Comparison of ENCODE assay signal across 36 cellular contexts in genomic region chr13:46771693-46772092, GRCh38. TPM values are rescaled to one million over a fixed set of nuclear protein-coding genes. Genes with fewer than 3 reads are reported as not detected.
DNase-seq lines count a peak whose midpoint lies in the region; ATAC-seq, FAIRE-seq and TF ChIP-seq lines count a peak whose summit lies in the region.
"Had no signal": no experiment of that assay in that cellular context is flagged by ENCODE, and none has a peak within 500 bp of the region (broad histone marks: within the 10 kb centered on the region; RNA-seq: fewer than 3 reads in every experiment).

No MANE protein-coding gene starts in this region.

- H3K27ac Mint-ChIP-seq in activated CD4-positive, alpha-beta memory T cell treated with anti-CD3 and anti-CD28 coated beads, Interleukin-2, amount 10 ng/mL, durations not matched to agents 7 days and 5 days = no peak overlapping the region
- H3K27ac Mint-ChIP-seq: B cell; CD14-positive monocyte; CD4-positive, alpha-beta T cell; CD4-positive, CD25-positive, alpha-beta regulatory T cell; CD8-positive, alpha-beta memory T cell; CD8-positive, alpha-beta T cell had no signal

- H2AFZ ChIP-seq in neural cell (ENCODE audit: low read depth, low read length) = no peak overlapping the region
- no peak overlapping the region for H2AFZ ChIP-seq in parathyroid adenoma

- no peaks in the 10 kb centered on the region for H3K27me3 Mint-ChIP-seq in activated CD4-positive, alpha-beta memory T cell treated with anti-CD3 and anti-CD28 coated beads, Interleukin-2, amount 10 ng/mL, durations not matched to agents 7 days and 5 days
- H3K27me3 Mint-ChIP-seq: B cell; CD4-positive, alpha-beta memory T cell; CD4-positive, alpha-beta T cell; CD4-positive, CD25-positive, alpha-beta regulatory T cell; CD8-positive, alpha-beta memory T cell had no signal

- POLR2A ChIA-PET in activated CD4-positive, alpha-beta memory T cell treated with anti-CD3 and anti-CD28 coated beads, Interleukin-2, amount 10 ng/mL, durations not matched to agents 7 days and 5 days (lab: Charles Lee) = no interaction called here

- H3K79me2 ChIP-seq in neural cell (replicated peaks; ENCODE audit: insufficient read depth, low read length) (no peaks in the 10 kb centered on the region), parathyroid adenoma (no peaks in the 10 kb centered on the region)

- H3K27me3 ChIP-seq in neural cell (ENCODE audit: insufficient read depth, low read depth, low read length) = no peaks in the 10 kb centered on the region
- H3K27me3 ChIP-seq in parathyroid adenoma (ENCODE audit: control insufficient read depth, insufficient read depth, low read length) = no peaks in the 10 kb centered on the region
- no peaks in the 10 kb centered on the region for H3K27me3 ChIP-seq in aorta (ENCODE audit: control insufficient read depth in 1 of 2, insufficient read depth in 2 of 2, low read length in 1 of 2)
- H3K27me3 ChIP-seq: BE2C; BLaER1; BLaER1 treated with 17β-estradiol and CSF1 and Interleukin-3, amounts not matched to agents 10 nM and 100 nM had no signal

- CTCF ChIA-PET in activated CD4-positive, alpha-beta memory T cell treated with anti-CD3 and anti-CD28 coated beads, Interleukin-2, amount 10 ng/mL, durations not matched to agents 7 days and 5 days (lab: Charles Lee) = no interaction called here

- H3K4me1 Mint-ChIP-seq in activated CD4-positive, alpha-beta memory T cell treated with anti-CD3 and anti-CD28 coated beads, Interleukin-2, amount 10 ng/mL, durations not matched to agents 7 days and 5 days = no peaks in the 10 kb centered on the region
- H3K4me1 Mint-ChIP-seq: B cell; CD14-positive monocyte; CD4-positive, alpha-beta memory T cell; CD8-positive, alpha-beta memory T cell had no signal

- no peak for TF ChIP-seq POLR2A in GM12891 (IDR thresholded peaks at IDR 0.05; ENCODE audit: low read depth, low read length)

- DNase-seq in D721Med (ENCODE audit: insufficient read length, low spot score) = no peak
- DNase-seq in GM12891 (ENCODE audit: insufficient read length, low spot score) = no peak
- no peak for DNase-seq in foreskin melanocyte
- no peak for DNase-seq in activated CD4-positive, alpha-beta memory T cell treated with anti-CD3 and anti-CD28 coated beads, Interleukin-2, amount 10 ng/mL, durations not matched to agents 7 days and 5 days
- DNase-seq in activated CD8-positive, alpha-beta memory T cell treated with anti-CD3 and anti-CD28 coated beads, Interleukin-2, amount 50 U/mL, for 48 hours = no peak
- no peak for DNase-seq in aorta
- DNase-seq: 8988T; ACHN; AML-193; BE2C; C1 segment of cervical spinal cord; Caco-2; Calu3; CD4-positive, alpha-beta memory T cell; CD4-positive, alpha-beta T cell; CD4-positive, CD25-positive, alpha-beta regulatory T cell; CD8-positive, alpha-beta memory T cell; CD8-positive, alpha-beta T cell; COR-L47; DMS 273 treated with DMSO at 0.1 percent for 48 hours; DMS153; DMS53; DMS79; DMS79 treated with DMSO at 0.1 percent for 48 hours; DND-41; EL had no signal

- no peak overlapping the region for H3K27ac ChIP-seq in neural cell (ENCODE audit: low read length)
- H3K27ac ChIP-seq in parathyroid adenoma = no peak overlapping the region
- no peak overlapping the region for H3K27ac ChIP-seq in aorta (ENCODE audit: low read depth in 1 of 2, low read length in 2 of 2)
- H3K27ac ChIP-seq: 22Rv1; A549; BLaER1; BLaER1 treated with 17β-estradiol and CSF1 and Interleukin-3, amounts not matched to agents 10 nM and 100 nM; C4-2B had no signal

- ATAC-seq in aorta (ENCODE audit: low FRiP score) = no peak
- ATAC-seq: A549; CD8-positive, alpha-beta T cell had no signal

- H3K4me3 ChIP-seq in neural cell (ENCODE audit: low read length) (no peak overlapping the region), parathyroid adenoma (ENCODE audit: low read depth, low read length) (peak overlapping the region; percentile 23), aorta (ENCODE audit: low read length in 2 of 2) (no peak overlapping the region)
- H3K4me3 ChIP-seq: A549; BLaER1; BLaER1 treated with 17β-estradiol and CSF1 and Interleukin-3, amounts not matched to agents 10 nM and 100 nM had no signal

- H3K9me2 ChIP-seq in neural cell (ENCODE audit: insufficient read depth, low read length) = no peaks in the 10 kb centered on the region

- intact Hi-C loops in aorta (cut with DNase I) = loop anchor here in 1 of 2 donors (10.0 kb wide), 1 partner anchor 123 kb away; the partner anchor contains the start of gene HTR2A

- H3K36me3 Mint-ChIP-seq in activated CD4-positive, alpha-beta memory T cell treated with anti-CD3 and anti-CD28 coated beads, Interleukin-2, amount 10 ng/mL, durations not matched to agents 7 days and 5 days (ENCODE audit: low read depth) = peaks cover 54% of the 10 kb centered on the region

- TF ChIP-seq RAD21 in neural cell (conservative IDR thresholded peaks at IDR 0.05) = no peak

- peaks cover 4% of the 10 kb centered on the region for H3K36me3 ChIP-seq in neural cell (ENCODE audit: insufficient read depth, low read length)
- H3K36me3 ChIP-seq in parathyroid adenoma (ENCODE audit: control insufficient read depth, insufficient read depth, low read length) = no peaks in the 10 kb centered on the region
- H3K36me3 ChIP-seq in aorta (ENCODE audit: control insufficient read depth in 1 of 2, insufficient read depth in 2 of 2, low read length in 1 of 2) = no peaks in the 10 kb centered on the region

- no peaks in the 10 kb centered on the region for H3K4me1 ChIP-seq in parathyroid adenoma
- peaks cover 2 to 9% of the 10 kb centered on the region in 2 donors for H3K4me1 ChIP-seq in aorta (ENCODE audit: control insufficient read depth in 1 of 2, insufficient read depth in 2 of 2, low read length in 2 of 2)
- H3K4me1 ChIP-seq: A549; BLaER1; BLaER1 treated with 17β-estradiol and CSF1 and Interleukin-3, amounts not matched to agents 10 nM and 100 nM; Caco-2 had no signal

- H3K9me3 ChIP-seq in neural cell (ENCODE audit: low read length) (no peaks in the 10 kb centered on the region), parathyroid adenoma (ENCODE audit: control insufficient read depth, low read length) (no peaks in the 10 kb centered on the region), aorta (ENCODE audit: control insufficient read depth, low read length) (no peaks in the 10 kb centered on the region)
- H3K9me3 ChIP-seq: A549; BE2C; BLaER1; BLaER1 treated with 17β-estradiol and CSF1 and Interleukin-3, amounts not matched to agents 10 nM and 100 nM; Caco-2 had no signal

- TF ChIP-seq CTCF in D721Med (IDR thresholded peaks at IDR 0.05; ENCODE audit: insufficient read depth, missing control alignments) = no peak
- TF ChIP-seq CTCF in neural cell (IDR thresholded peaks at IDR 0.05; ENCODE audit: poor library complexity, severe bottlenecking) = no peak
- TF ChIP-seq CTCF in parathyroid adenoma (IDR thresholded peaks at IDR 0.05) = no peak

- H3K9me3 Mint-ChIP-seq in activated CD4-positive, alpha-beta memory T cell treated with anti-CD3 and anti-CD28 coated beads, Interleukin-2, amount 10 ng/mL, durations not matched to agents 7 days and 5 days = no peaks in the 10 kb centered on the region
- H3K9me3 Mint-ChIP-seq: CD14-positive monocyte; CD4-positive, alpha-beta T cell; CD8-positive, alpha-beta memory T cell had no signal

- no peak overlapping the region for H3K4me3 Mint-ChIP-seq in activated CD4-positive, alpha-beta memory T cell treated with anti-CD3 and anti-CD28 coated beads, Interleukin-2, amount 10 ng/mL, durations not matched to agents 7 days and 5 days
- H3K4me3 Mint-ChIP-seq: B cell; CD14-positive monocyte; CD4-positive, alpha-beta memory T cell; CD4-positive, alpha-beta T cell; CD4-positive, CD25-positive, alpha-beta regulatory T cell; CD8-positive, alpha-beta memory T cell; CD8-positive, alpha-beta T cell had no signal

- H4K20me1 ChIP-seq in neural cell (ENCODE audit: insufficient read depth) = no peaks in the 10 kb centered on the region
- H4K20me1 ChIP-seq: BLaER1 had no signal

- peak; percentile 93 for TF ChIP-seq EP300 in neural cell (conservative IDR thresholded peaks at IDR 0.05; ENCODE audit: poor library complexity, severe bottlenecking)

- no peak overlapping the region for H3K9ac ChIP-seq in neural cell (ENCODE audit: low read length)
- H3K9ac ChIP-seq in parathyroid adenoma = no peak overlapping the region
- H3K9ac ChIP-seq: BLaER1; BLaER1 treated with 17β-estradiol and CSF1 and Interleukin-3, amounts not matched to agents 10 nM and 100 nM had no signal

- peak overlapping the region; percentile 5 for H3K4me2 ChIP-seq in neural cell (ENCODE audit: low read length)
- peak overlapping the region; percentile 20 for H3K4me2 ChIP-seq in parathyroid adenoma (ENCODE audit: low read length)
- H3K4me2 ChIP-seq: A549; BLaER1; BLaER1 treated with 17β-estradiol and CSF1 and Interleukin-3, amounts not matched to agents 10 nM and 100 nM had no signal

- FAIRE-seq in D721Med (lab: Jason Lieb, UNC) (peak; percentile 84), GM12891 (lab: Jason Lieb, UNC) (peak; percentile 41)
- FAIRE-seq: A204.1, A549 had no signal

- H3F3A ChIP-seq in neural cell (ENCODE audit: insufficient read depth, low read length, poor library complexity, severe bottlenecking) = no peaks in the 10 kb centered on the region

TF ChIP-seq in GM12891, 5 proteins besides CTCF, POLR2A, EP300 and RAD21:
- TF ChIP-seq POU2F2 (IDR thresholded peaks at IDR 0.05; ENCODE audit: low read depth, low read length) = no peak
- no peak for TF ChIP-seq POLR2AphosphoS5 (IDR thresholded peaks at IDR 0.05; ENCODE audit: low read depth, low read length)
- no peak for TF ChIP-seq SPI1 (IDR thresholded peaks at IDR 0.05; ENCODE audit: low read depth, low read length)
- TF ChIP-seq TAF1 (IDR thresholded peaks at IDR 0.05; ENCODE audit: low read depth, low read length) = no peak
- TF ChIP-seq PAX5 (IDR thresholded peaks at IDR 0.05; ENCODE audit: insufficient read depth, low read length, severe bottlenecking) = no peak

TF ChIP-seq in neural cell, 6 proteins besides CTCF, POLR2A, EP300 and RAD21:
- peak; percentile 70 for TF ChIP-seq POLR2AphosphoS5 (IDR thresholded peaks at IDR 0.05)
- TF ChIP-seq MXI1 (conservative IDR thresholded peaks at IDR 0.05; ENCODE audit: poor library complexity, severe bottlenecking) = no peak

RNA-seq across cellular contexts. Expression of gene ESD, which starts 25.3 kb away (rescaled TPM):
- polyA plus RNA-seq in GM12891 (2012; ENCODE audit: low read depth, missing spikeins) = 128 TPM
- polyA plus RNA-seq in neural cell = 87.9 and 94.6 TPM in 2 replicates
- polyA minus RNA-seq in neural cell = 50.9 and 58.7 TPM in 2 replicates
- total RNA-seq in activated CD4-positive, alpha-beta memory T cell treated with anti-CD3 and anti-CD28 coated beads, Interleukin-2, amount 10 ng/mL, durations not matched to agents 7 days and 5 days = 10 to 100 TPM; 76.7 to 76.9 TPM
- 100 to 1,000 TPM; 113 to 127 TPM for total RNA-seq in aorta
- 100 to 1,000 TPM; 167 to 223 TPM for polyA plus RNA-seq in aorta
